20 cellular contexts compared by ENCODE assay signal in the genomic region with DNA sequence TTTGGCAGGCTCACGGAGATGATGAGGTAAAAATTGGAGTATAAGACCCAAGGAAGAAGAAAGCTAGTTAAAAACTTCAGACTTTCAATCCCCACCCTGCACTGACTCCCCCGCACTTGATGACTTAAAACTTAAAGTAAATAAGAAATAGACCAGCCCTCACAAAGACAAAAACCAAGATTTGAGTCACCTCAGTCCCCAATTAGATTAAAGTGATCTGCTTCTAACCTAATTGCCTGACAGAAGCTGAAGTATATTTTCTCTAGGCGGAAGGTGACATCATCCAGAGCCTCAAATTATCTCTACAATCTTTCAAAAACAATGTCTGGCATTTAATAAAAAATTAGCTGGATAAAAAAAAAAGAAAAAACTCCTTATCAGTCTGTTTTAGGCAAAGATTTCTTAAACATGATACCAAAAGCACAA.
DNase-seq lines count a peak whose midpoint lies in the region; FAIRE-seq and TF ChIP-seq lines count a peak whose summit lies in the region.
"Had no signal": no experiment of that assay in that cellular context is flagged by ENCODE, and none has a peak within 500 bp of the region (broad histone marks: within the 10 kb centered on the region; RNA-seq: fewer than 3 reads in every experiment).

No MANE protein-coding gene starts in this region.

- no peak overlapping the region for H2AFZ ChIP-seq in smooth muscle cell (ENCODE audit: low read depth)

- H3K4me2 ChIP-seq in smooth muscle cell, result peak overlapping the region; percentile 56

- no peak for TF ChIP-seq CTCF in smooth muscle cell (IDR thresholded peaks at IDR 0.05; ENCODE audit: borderline replicate concordance, insufficient read depth, poor library complexity, severe bottlenecking)

- H3F3A ChIP-seq in smooth muscle cell (ENCODE audit: low read depth), result no peaks in the 10 kb centered on the region

- no peak overlapping the region for H3K4me3 ChIP-seq in smooth muscle cell
- H3K4me3 ChIP-seq: esophagus muscularis mucosa, right atrium auricular region, tibial nerve had no signal

- H3K27ac ChIP-seq in smooth muscle cell (ENCODE audit: low read depth), result no peak overlapping the region
- H3K27ac ChIP-seq: esophagus muscularis mucosa, right atrium auricular region, tibial nerve had no signal

- H4K20me1 ChIP-seq in smooth muscle cell (ENCODE audit: low read depth), result no peaks in the 10 kb centered on the region

- H3K9me3 ChIP-seq in smooth muscle cell (replicated peaks; ENCODE audit: low read depth), result no peaks in the 10 kb centered on the region
- H3K9me3 ChIP-seq: esophagus muscularis mucosa, right atrium auricular region, tibial nerve had no signal

- H3K9ac ChIP-seq in smooth muscle cell (ENCODE audit: low read depth), result no peak overlapping the region

- no peaks in the 10 kb centered on the region for H3K79me2 ChIP-seq in smooth muscle cell (ENCODE audit: low read depth)

- H3K4me1 ChIP-seq in smooth muscle cell (ENCODE audit: low read depth), result no peaks in the 10 kb centered on the region
- H3K4me1 ChIP-seq: right atrium auricular region had no signal

- peak; percentile 13 for DNase-seq in HT1080 (ENCODE audit: low read depth)
- peak; percentile 41 for DNase-seq in amniotic epithelial cell (ENCODE audit: low read depth)
- peak; percentile 0 for DNase-seq in fibroblast of the conjunctiva (ENCODE audit: low read depth)
- DNase-seq in smooth muscle cell (lab: John Stamatoyannopoulos, UW; ENCODE audit: unreplicated experiment), result no peak
- no peak for DNase-seq in NCI-H187 treated with DMSO at 0.1 percent for 48 hours (lab: John Stamatoyannopoulos, UW)
- DNase-seq in H54 (ENCODE audit: insufficient read length, low spot score), result no peak
- DNase-seq in NCI-H1105 (lab: John Stamatoyannopoulos, UW), result no peak
- DNase-seq: activated naive CD8-positive, alpha-beta T cell treated with anti-CD3 and anti-CD28 coated beads, Interleukin-2, amount 10 ng/mL, durations not matched to agents 7 days and 5 days; AML-193; glutamatergic neuron; Karpas-422; left ventricle myocardium superior; NCI-H1417 treated with DMSO at 0.1 percent for 48 hours; NCI-H774; nucleus accumbens; stimulated activated naive B cell treated with anti-CD40 and anti-IgM and Interleukin-4, amounts not matched to agents 10 μg/mL and 1 μg/mL and 100 μg/mL, for 72 hours; T-helper 9 cell had no signal

- no peaks in the 10 kb centered on the region for H3K36me3 ChIP-seq in smooth muscle cell (ENCODE audit: low read depth)
- H3K36me3 ChIP-seq: esophagus muscularis mucosa, right atrium auricular region, tibial nerve had no signal

- no peak for TF ChIP-seq POLR2A in H54 (IDR thresholded peaks at IDR 0.05; ENCODE audit: low read depth, low read length)

- H3K27me3 ChIP-seq in smooth muscle cell (ENCODE audit: low read depth), result no peaks in the 10 kb centered on the region
- H3K27me3 ChIP-seq: esophagus muscularis mucosa, right atrium auricular region, tibial nerve had no signal

- FAIRE-seq in H54 (lab: Jason Lieb, UNC), result no peak

- 20% methylated on average over 3 of the region's 3 CpGs for WGBS in smooth muscle cell (ENCODE audit: low lambda C conversion rate)

Comparison
In these comparisons a context has a peak if more than half of its experiments do, and no peak if none do; other contexts are left out.
1. DNase-seq: peak in HT1080 (single experiment), amniotic epithelial cell (single experiment) and fibroblast of the conjunctiva (single experiment); none in smooth muscle cell (single experiment), NCI-H187 treated with DMSO at 0.1 percent for 48 hours (single experiment), H54 (single experiment) and NCI-H1105 (single experiment).